In genomic region chr1:201570886-201571624, GRCh38 we compare ENCODE assay signal across 14 cellular contexts. TPM values are rescaled to one million over a fixed set of nuclear protein-coding genes. Genes with fewer than 3 reads are reported as not detected.
DNase-seq lines count a peak whose midpoint lies in the region; ATAC-seq, FAIRE-seq and TF ChIP-seq lines count a peak whose summit lies in the region.
"Had no signal": no experiment of that assay in that cellular context is flagged by ENCODE, and none has a peak within 500 bp of the region (broad histone marks: within the 10 kb centered on the region; RNA-seq: fewer than 3 reads in every experiment).

No MANE protein-coding gene starts in this region.

- no peaks in the 10 kb centered on the region for H3K9me2 ChIP-seq in MM.1S (replicated peaks; ENCODE audit: insufficient read depth, low read length)

- H4K20me1 ChIP-seq in K562 (replicated peaks; ENCODE audit: control insufficient read depth, insufficient read depth, low read length) (no peaks in the 10 kb centered on the region), MM.1S (ENCODE audit: insufficient read depth, low read length) (no peaks in the 10 kb centered on the region)

- H3K9me3 Mint-ChIP-seq in activated naive CD8-positive, alpha-beta T cell treated with anti-CD3 and anti-CD28 coated beads, Interleukin-2, amount 50 U/mL, for 24 hours, result no peaks in the 10 kb centered on the region
- H3K9me3 Mint-ChIP-seq in activated naive CD8-positive, alpha-beta T cell treated with anti-CD3 and anti-CD28 coated beads for 36 hours, result no peaks in the 10 kb centered on the region

- H3K27ac ChIP-seq in K562 (ENCODE audit: extremely low read depth, low read depth, low read length) (peak overlapping the region; percentile 50; the same call in 2 of the 3 replicates), right lobe of liver (no peak overlapping the region), transverse colon (peak overlapping the region; percentile 10 to 64 (median 23)), MM.1S (ENCODE audit: low read length) (no peak overlapping the region)
- H3K27ac ChIP-seq: colonic mucosa, vagina, WERI-Rb-1 had no signal

- TF ChIP-seq EP300 in K562 (IDR thresholded peaks at IDR 0.05; ENCODE audit: low read length), result no peak
- TF ChIP-seq EP300 in transverse colon (IDR thresholded peaks at IDR 0.05; ENCODE audit: low read depth), result no peak

- POLR2A ChIA-PET in K562 (lab: Yijun Ruan, JAX), result interaction anchor here (0.6 to 1.4 kb wide), 4 partner anchors 11 to 1187 kb away, joined by 3 to 4 read pairs (median 3); no protein-coding TSS in a partner anchor

- BruUV-seq in K562 (replicated peaks; lab: Mats Ljungman, UMichigan), result no TSS peak

- H3K27me3 ChIP-seq in K562 (ENCODE audit: control insufficient read depth in 2 of 2, insufficient read depth in 2 of 2, low read length in 2 of 2), result no peaks in the 10 kb centered on the region
- H3K27me3 ChIP-seq in right lobe of liver, result no peaks in the 10 kb centered on the region
- no peaks in the 10 kb centered on the region for H3K27me3 ChIP-seq in transverse colon
- H3K27me3 ChIP-seq in MM.1S (replicated peaks; ENCODE audit: insufficient read depth, low read length), result no peaks in the 10 kb centered on the region
- H3K27me3 ChIP-seq: colonic mucosa, vagina had no signal

- no peaks in the 10 kb centered on the region for H3K27me3 Mint-ChIP-seq in activated naive CD8-positive, alpha-beta T cell treated with anti-CD3 and anti-CD28 coated beads, Interleukin-2, amount 50 U/mL, for 24 hours
- H3K27me3 Mint-ChIP-seq in activated naive CD8-positive, alpha-beta T cell treated with anti-CD3 and anti-CD28 coated beads for 36 hours, result no peaks in the 10 kb centered on the region

- in situ Hi-C loops in K562 (cut with MboI), result no loop called here
- in situ Hi-C loops in transverse colon (cut with MboI; ENCODE audit: low pct_ligation_motif_present in 1 of 4, low pct_unique_long_range_greater_than_20kb in 1 of 4, low sequenced_read_pairs in 3 of 4), result loop anchor here in 1 of 4 donors (25.0 kb wide), 1 partner anchor 216 kb away; no protein-coding TSS in a partner anchor

- no peak for DNase-seq in activated naive CD8-positive, alpha-beta T cell treated with anti-CD3 and anti-CD28 coated beads, Interleukin-2, amount 50 U/mL, for 24 hours
- no peak for DNase-seq in activated naive CD8-positive, alpha-beta T cell treated with anti-CD3 and anti-CD28 coated beads for 36 hours
- DNase-seq in K562 (ENCODE audit: extremely low read depth in 1 of 4, low spot score in 3 of 4) (peak in 1 of 4 experiments; percentile 67), right lobe of liver (peak in 1 of 3 donors; percentile 27), transverse colon (no peak), MM.1S (no peak)
- DNase-seq: ACHN, colonic mucosa, NCI-H345, WERI-Rb-1 had no signal

- peak overlapping the region; percentile 6 to 57; a peak in 2 of 4 replicates for H3K9ac ChIP-seq in K562 (ENCODE audit: insufficient read depth in 1 of 2, low read depth in 2 of 2, low read length in 2 of 2)
- H3K9ac ChIP-seq in MM.1S (ENCODE audit: low read length), result no peak overlapping the region

- no peak overlapping the region for H3K4me3 Mint-ChIP-seq in activated naive CD8-positive, alpha-beta T cell treated with anti-CD3 and anti-CD28 coated beads, Interleukin-2, amount 50 U/mL, for 24 hours
- no peak overlapping the region for H3K4me3 Mint-ChIP-seq in activated naive CD8-positive, alpha-beta T cell treated with anti-CD3 and anti-CD28 coated beads for 36 hours
- H3K4me3 Mint-ChIP-seq: nephron had no signal

- CTCF ChIA-PET in K562 (lab: Yijun Ruan, JAX; ENCODE audit: low intra/inter-chr PET ratio), result no interaction called here

- H3K4me3 ChIP-seq in K562, result no peak overlapping the region
- H3K4me3 ChIP-seq in right lobe of liver, result no peak overlapping the region
- no peak overlapping the region for H3K4me3 ChIP-seq in transverse colon
- no peak overlapping the region for H3K4me3 ChIP-seq in MM.1S (ENCODE audit: low read length)
- H3K4me3 ChIP-seq: colonic mucosa, vagina had no signal

- H3K36me3 ChIP-seq in K562 (ENCODE audit: control insufficient read depth, insufficient read depth, low read length), result no peaks in the 10 kb centered on the region
- H3K36me3 ChIP-seq in right lobe of liver, result no peaks in the 10 kb centered on the region
- no peaks in the 10 kb centered on the region for H3K36me3 ChIP-seq in transverse colon
- no peaks in the 10 kb centered on the region for H3K36me3 ChIP-seq in MM.1S (replicated peaks; ENCODE audit: insufficient read depth, low read length)
- H3K36me3 ChIP-seq: colonic mucosa, vagina, WERI-Rb-1 had no signal

- H3K79me2 ChIP-seq in K562 (ENCODE audit: control insufficient read depth, insufficient read depth, low read length), result no peaks in the 10 kb centered on the region; the same call in 2 of the 3 replicates
- no peaks in the 10 kb centered on the region for H3K79me2 ChIP-seq in MM.1S (ENCODE audit: low read length)

- TF ChIP-seq CTCF in K562 (IDR thresholded peaks at IDR 0.05 in 2 of 3, conservative IDR thresholded peaks at IDR 0.05 in 1 of 3; ENCODE audit: insufficient read depth in 2 of 3, low read depth in 1 of 3, low read length in 3 of 3) (no peak), right lobe of liver (IDR thresholded peaks at IDR 0.05) (no peak), transverse colon (IDR thresholded peaks at IDR 0.05) (no peak), MM.1S (IDR thresholded peaks at IDR 0.05; ENCODE audit: low read length) (no peak)

- FAIRE-seq in K562 (lab: Jason Lieb, UNC), result peak; percentile 51

- H3K4me1 ChIP-seq in K562 (replicated peaks in 1 of 2; ENCODE audit: control insufficient read depth in 2 of 2, insufficient read depth in 2 of 2, low read length in 2 of 2), result peaks cover 63 to 92% of the 10 kb centered on the region in 2 experiments
- H3K4me1 ChIP-seq in right lobe of liver, result no peaks in the 10 kb centered on the region
- peaks cover 0 to 9% (median 0%) of the 10 kb centered on the region in 4 donors for H3K4me1 ChIP-seq in transverse colon
- H3K4me1 ChIP-seq in MM.1S (ENCODE audit: low read length), result no peaks in the 10 kb centered on the region
- H3K4me1 ChIP-seq: colonic mucosa, vagina had no signal

- H3K9me1 ChIP-seq in K562 (ENCODE audit: control insufficient read depth, insufficient read depth, low read length), result peaks cover 4% of the 10 kb centered on the region

- intact Hi-C loops in K562 (cut with micrococcal nuclease), result no loop called here
- intact Hi-C loops in right lobe of liver (cut with DNase I), result no loop called here
- intact Hi-C loops in transverse colon (cut with DNase I; ENCODE audit: low total_unique reads), result no loop called here

- H3K27ac Mint-ChIP-seq in activated naive CD8-positive, alpha-beta T cell treated with anti-CD3 and anti-CD28 coated beads, Interleukin-2, amount 50 U/mL, for 24 hours, result no peak overlapping the region
- H3K27ac Mint-ChIP-seq in activated naive CD8-positive, alpha-beta T cell treated with anti-CD3 and anti-CD28 coated beads for 36 hours, result no peak overlapping the region
- H3K27ac Mint-ChIP-seq: nephron had no signal

- peak overlapping the region; percentile 73 for H2AFZ ChIP-seq in K562 (ENCODE audit: low read depth, low read length)
- H2AFZ ChIP-seq in MM.1S (ENCODE audit: low read length), result no peak overlapping the region

- H3K36me3 Mint-ChIP-seq in activated naive CD8-positive, alpha-beta T cell treated with anti-CD3 and anti-CD28 coated beads, Interleukin-2, amount 50 U/mL, for 24 hours (ENCODE audit: low read depth), result no peaks in the 10 kb centered on the region
- no peaks in the 10 kb centered on the region for H3K36me3 Mint-ChIP-seq in activated naive CD8-positive, alpha-beta T cell treated with anti-CD3 and anti-CD28 coated beads for 36 hours

- H3K4me1 Mint-ChIP-seq in activated naive CD8-positive, alpha-beta T cell treated with anti-CD3 and anti-CD28 coated beads, Interleukin-2, amount 50 U/mL, for 24 hours, result no peaks in the 10 kb centered on the region
- peaks cover 2% of the 10 kb centered on the region for H3K4me1 Mint-ChIP-seq in activated naive CD8-positive, alpha-beta T cell treated with anti-CD3 and anti-CD28 coated beads for 36 hours
- H3K4me1 Mint-ChIP-seq: nephron had no signal

- no peak for TF ChIP-seq POLR2A in K562 (conservative IDR thresholded peaks at IDR 0.05)
- no peak for TF ChIP-seq POLR2A in right lobe of liver (IDR thresholded peaks at IDR 0.05)
- no peak for TF ChIP-seq POLR2A in transverse colon (IDR thresholded peaks at IDR 0.05)

- ATAC-seq in activated naive CD8-positive, alpha-beta T cell treated with anti-CD3 and anti-CD28 coated beads, Interleukin-2, amount 50 U/mL, for 24 hours, result peak; percentile 45
- ATAC-seq in K562, result peak; percentile 7; the same call in 2 of the 3 replicates
- peak; percentile 44 to 61 (median 54) for ATAC-seq in right lobe of liver
- ATAC-seq in HG02884 (IDR thresholded peaks at IDR 0.05; ENCODE audit: unreplicated experiment), result no peak
- ATAC-seq in GM18867 (IDR thresholded peaks at IDR 0.05; ENCODE audit: unreplicated experiment), result no peak

- H3K9me3 ChIP-seq in K562 (replicated peaks; ENCODE audit: control insufficient read depth, insufficient read depth, low read depth, low read length) (no peaks in the 10 kb centered on the region), right lobe of liver (no peaks in the 10 kb centered on the region), transverse colon (no peaks in the 10 kb centered on the region), MM.1S (replicated peaks; ENCODE audit: insufficient read depth, low read length) (no peaks in the 10 kb centered on the region)
- H3K9me3 ChIP-seq: colonic mucosa, vagina had no signal

- H3K4me2 ChIP-seq in K562 (ENCODE audit: insufficient read depth, low read length), result peak overlapping the region; percentile 17; the same call in 1 of the 2 replicates
- no peak overlapping the region for H3K4me2 ChIP-seq in MM.1S (ENCODE audit: low read depth, low read length)

- WGBS in K562 (ENCODE audit: insufficient coverage, low coverage, missing lambda C conversion rate), result 36% methylated on average over 10 of the region's 10 CpGs
- WGBS in right lobe of liver (ENCODE audit: insufficient coverage, low coverage, low lambda C conversion rate, missing lambda C conversion rate), result 52% methylated on average over 7 of the region's 10 CpGs
- WGBS in transverse colon (ENCODE audit: low coverage in 1 of 2), 2 donors, result 80 to 87% methylated on average over 1 to 10 of the region's 10 CpGs

- H3F3A ChIP-seq in MM.1S (ENCODE audit: insufficient read depth, low read length), result no peaks in the 10 kb centered on the region

- no peak for TF ChIP-seq RAD21 in K562 (CRISPR knock-in tag; conservative IDR thresholded peaks at IDR 0.05 in 1 of 2, IDR thresholded peaks at IDR 0.05 in 1 of 2)

RNA-seq across cellular contexts. Expression of gene NAV1, which starts 32.1 kb away (rescaled TPM):
- 1 to 10 TPM; 1.3 TPM for total RNA-seq in activated naive CD8-positive, alpha-beta T cell treated with anti-CD3 and anti-CD28 coated beads for 36 hours
- total RNA-seq in K562 (2011; cell fraction: chromatin; rRNA removed; ENCODE audit: low replicate concordance), result 12.5 and 15.1 TPM in 2 replicates
- 5.0 and 6.2 TPM in 2 replicates for total RNA-seq in K562 (2011; cell fraction: nucleolus; rRNA removed)
- total RNA-seq in K562 (2011; cell fraction: nucleoplasm; rRNA removed), result 10.3 and 12.7 TPM in 2 replicates
- total RNA-seq in K562 (2014; rRNA removed) (4.5 and 4.9 TPM in 2 replicates), K562 (2014; rRNA removed; fragmentation: Illumina TruSeq; extraction: Trizol) (3.2 and 3.7 TPM in 2 replicates), K562 (2015; rRNA removed; fragmentation: Illumina TruSeq; extraction: Trizol) (2.9 and 3.3 TPM in 2 replicates), K562 (2021) (15.4 and 16.8 TPM in 2 replicates), right lobe of liver (1 to 10 TPM; 2.1 to 7.4 (median 3.7) TPM), transverse colon (10 to 100 TPM; 13.0 to 40.6 (median 16.9) TPM)
- polyA plus RNA-seq in K562 (2011; rRNA removed) (0.91 TPM in 2 replicates), K562 (2014; fragmentation: Illumina TruSeq; extraction: Trizol) (10.7 and 13.2 TPM in 2 replicates), K562 (2014; fragmentation: Nextera tagmentation; extraction: Ambion mirVana) (1 to 10 TPM; 1.8 to 2.1 TPM), K562 (2014; rRNA removed) (4.2 and 5.6 TPM in 2 replicates)
- 0.63 and 0.92 TPM in 2 replicates for polyA plus RNA-seq in K562 (2011; cell fraction: cytosol; rRNA removed)
- 2.0 and 4.7 TPM in 2 replicates for polyA plus RNA-seq in K562 (2011; cell fraction: nucleus; rRNA removed)
- polyA plus RNA-seq in K562 (2012), result 16.3 and 25.4 TPM in 2 replicates
- 1.5 and 1.9 TPM in 2 replicates for polyA minus RNA-seq in K562 (2011; rRNA and poly(A)+ RNA removed)
- polyA minus RNA-seq in K562 (2011; cell fraction: cytosol; rRNA and poly(A)+ RNA removed), result 3.9 and 4.1 TPM in 2 replicates
- polyA minus RNA-seq in K562 (2011; cell fraction: nucleus; rRNA and poly(A)+ RNA removed), result 2.9 and 3.0 TPM in 2 replicates

Comparison
In these comparisons a context has a peak if more than half of its experiments do, and no peak if none do; other contexts are left out.
1. ATAC-seq: peak in activated naive CD8-positive, alpha-beta T cell treated with anti-CD3 and anti-CD28 coated beads, Interleukin-2, amount 50 U/mL, for 24 hours (single experiment), K562 (single experiment) and right lobe of liver (4 of 4); none in HG02884 (single experiment) and GM18867 (single experiment).
2. H3K27ac ChIP-seq: peak in K562 (single experiment) and transverse colon (4 of 4); none in right lobe of liver (0 of 3) and MM.1S (single experiment).